ENCODE assay signal across 9 cellular contexts in genomic region chrX:154317391-154318000, GRCh38. TPM values are rescaled to one million over a fixed set of nuclear protein-coding genes. Genes with fewer than 3 reads are reported as not detected.
DNase-seq lines count a peak whose midpoint lies in the region; ATAC-seq lines count a peak whose summit lies in the region.
"Had no signal": no experiment of that assay in that cellular context is flagged by ENCODE, and none has a peak within 500 bp of the region (broad histone marks: within the 10 kb centered on the region; RNA-seq: fewer than 3 reads in every experiment).

No MANE protein-coding gene starts in this region.

- CTCF ChIA-PET in naive thymus-derived CD4-positive, alpha-beta T cell (lab: Charles Lee): interaction anchor here (1.5 to 2.6 kb wide), 3 partner anchors 9 to 17 kb away, joined by 3 to 13 read pairs (median 8); no protein-coding TSS in a partner anchor

- no peaks in the 10 kb centered on the region for H3K9me3 Mint-ChIP-seq in naive thymus-derived CD4-positive, alpha-beta T cell

- no peak overlapping the region for H2AFZ ChIP-seq in Karpas-422 (ENCODE audit: low read length)

- no peak overlapping the region for H3K4me2 ChIP-seq in Karpas-422 (ENCODE audit: low read depth, low read length, poor library complexity, severe bottlenecking)

- H3K27me3 ChIP-seq in Karpas-422 (ENCODE audit: low read length): no peaks in the 10 kb centered on the region
- no peaks in the 10 kb centered on the region for H3K27me3 ChIP-seq in naive thymus-derived CD4-positive, alpha-beta T cell (ENCODE audit: control insufficient read depth in 2 of 2, insufficient read depth in 2 of 2, low read length in 2 of 2)

- peak overlapping the region in 2 of 9 donors; percentile 64 to 91 for H3K27ac Mint-ChIP-seq in naive thymus-derived CD4-positive, alpha-beta T cell

- no peaks in the 10 kb centered on the region for H3K9me2 ChIP-seq in Karpas-422 (replicated peaks; ENCODE audit: insufficient read depth, low read length)

- DNase-seq in D341Med (ENCODE audit: low spot score) (peak; percentile 50), Karpas-422 (peak; percentile 51), cerebellar cortex (ENCODE audit: low spot score) (peak; percentile 14), kidney glomerular epithelial cell (lab: John Stamatoyannopoulos, UW) (no peak), COR-L47 (lab: John Stamatoyannopoulos, UW) (no peak)
- DNase-seq in naive thymus-derived CD4-positive, alpha-beta T cell: peak in 3 of 9 donors; percentile 37 to 39 (median 37)
- no peak for DNase-seq in activated naive CD4-positive, alpha-beta T cell treated with Interleukin-2 at 50 U/mL for 16 hours

- peak; percentile 37 for ATAC-seq in naive thymus-derived CD4-positive, alpha-beta T cell
- ATAC-seq in GM19467 (IDR thresholded peaks at IDR 0.05; ENCODE audit: unreplicated experiment): no peak

- H3K9ac ChIP-seq in Karpas-422 (ENCODE audit: low read length): no peak overlapping the region

- peaks cover 14 to 41% (median 39%) of the 10 kb centered on the region in 7 donors for H3K4me1 Mint-ChIP-seq in naive thymus-derived CD4-positive, alpha-beta T cell

- no peak overlapping the region for H3K4me3 ChIP-seq in Karpas-422 (ENCODE audit: low read length)
- H3K4me3 ChIP-seq in naive thymus-derived CD4-positive, alpha-beta T cell (ENCODE audit: low read length): no peak overlapping the region
- H3K4me3 ChIP-seq: skin epidermis had no signal

- POLR2A ChIA-PET in naive thymus-derived CD4-positive, alpha-beta T cell (lab: Charles Lee): interaction anchor here (0.8 to 3.6 kb wide), 4 partner anchors 9 to 80 kb away, joined by 3 to 19 read pairs (median 4); partner anchors contain the start of gene RPL10

- H3K36me3 ChIP-seq in Karpas-422 (ENCODE audit: insufficient read depth, low read length): no peaks in the 10 kb centered on the region
- no peaks in the 10 kb centered on the region for H3K36me3 ChIP-seq in naive thymus-derived CD4-positive, alpha-beta T cell (ENCODE audit: control insufficient read depth in 2 of 3, insufficient read depth in 3 of 3, low read length in 3 of 3)

- H3K4me1 ChIP-seq in Karpas-422 (ENCODE audit: low read length): peaks cover 2% of the 10 kb centered on the region
- H3K4me1 ChIP-seq in naive thymus-derived CD4-positive, alpha-beta T cell (ENCODE audit: control insufficient read depth in 2 of 2, insufficient read depth in 2 of 2, low read length in 2 of 2): peaks cover 13 to 17% of the 10 kb centered on the region in 2 donors

- no peaks in the 10 kb centered on the region for H3K9me3 ChIP-seq in Karpas-422 (ENCODE audit: low read length)
- no peaks in the 10 kb centered on the region for H3K9me3 ChIP-seq in naive thymus-derived CD4-positive, alpha-beta T cell (ENCODE audit: control insufficient read depth in 2 of 3, low read length in 3 of 3)

- H3K79me2 ChIP-seq in Karpas-422 (ENCODE audit: low read length): no peaks in the 10 kb centered on the region

- H3K36me3 Mint-ChIP-seq in naive thymus-derived CD4-positive, alpha-beta T cell: no peaks in the 10 kb centered on the region

- H3K4me3 Mint-ChIP-seq in naive thymus-derived CD4-positive, alpha-beta T cell: peak overlapping the region in 8 of 10 donors; percentile 19 to 57 (median 48)

- intact Hi-C loops in naive thymus-derived CD4-positive, alpha-beta T cell (cut with micrococcal nuclease): loop anchor here in 1 of 2 donors (1.0 to 2.0 kb wide), 2 partner anchors 53 to 217 kb away; no protein-coding TSS in a partner anchor

- no peaks in the 10 kb centered on the region for H3K27me3 Mint-ChIP-seq in naive thymus-derived CD4-positive, alpha-beta T cell

- H4K20me1 ChIP-seq in Karpas-422 (ENCODE audit: insufficient read depth, low read depth, low read length): no peaks in the 10 kb centered on the region

- H3K27ac ChIP-seq in Karpas-422 (ENCODE audit: low read length): no peak overlapping the region
- H3K27ac ChIP-seq in naive thymus-derived CD4-positive, alpha-beta T cell (ENCODE audit: low read depth, low read length): no peak overlapping the region
- H3K27ac ChIP-seq: skin epidermis had no signal

RNA-seq across cellular contexts. Expression of gene TKTL1, which starts 21.9 kb away (rescaled TPM):
- total RNA-seq in Karpas-422 (2014; rRNA removed; shearing (Covaris generic); ENCODE audit: low replicate concordance): not detected in 2 replicates
- 1 to 10 TPM in 4 of 5 experiments, under 1 TPM in 1; 0.58 to 4.7 (median 3.2) TPM for total RNA-seq in naive thymus-derived CD4-positive, alpha-beta T cell
- polyA plus RNA-seq in naive thymus-derived CD4-positive, alpha-beta T cell: 10 to 100 TPM; 35.7 to 47.7 TPM

RNA-seq across cellular contexts. Expression of gene TEX28, which starts 22.6 kb away (rescaled TPM):
- not detected in 2 replicates for total RNA-seq in Karpas-422 (2014; rRNA removed; shearing (Covaris generic); ENCODE audit: low replicate concordance)
- total RNA-seq in naive thymus-derived CD4-positive, alpha-beta T cell: not detected
- polyA plus RNA-seq in naive thymus-derived CD4-positive, alpha-beta T cell: not detected

RNA-seq across cellular contexts. Expression of gene FLNA, which starts 56.9 kb away (rescaled TPM):
- 46.3 and 89.6 TPM in 2 replicates for total RNA-seq in Karpas-422 (2014; rRNA removed; shearing (Covaris generic); ENCODE audit: low replicate concordance)
- total RNA-seq in naive thymus-derived CD4-positive, alpha-beta T cell: 1,000 to 10,000 TPM in 2 of 5 experiments, 100 to 1,000 TPM in 3; 440 to 1,423 (median 604) TPM
- 100 to 1,000 TPM in 1 of 2 donors, 10 to 100 TPM in 1; 96.0 to 333 TPM for polyA plus RNA-seq in naive thymus-derived CD4-positive, alpha-beta T cell

Comparison
In these comparisons a context has a peak if more than half of its experiments do, and no peak if none do; other contexts are left out.
1. DNase-seq: peak in D341Med (single experiment), Karpas-422 (single experiment) and cerebellar cortex (single experiment); none in activated naive CD4-positive, alpha-beta T cell treated with Interleukin-2 at 50 U/mL for 16 hours (single experiment), kidney glomerular epithelial cell (single experiment) and COR-L47 (single experiment).